Comparison of ENCODE assay signal across 8 cellular contexts in genomic region chr12:55717397-55718007, GRCh38. TPM values are rescaled to one million over a fixed set of nuclear protein-coding genes. Genes with fewer than 3 reads are reported as not detected.
DNase-seq lines count a peak whose midpoint lies in the region; ATAC-seq and TF ChIP-seq lines count a peak whose summit lies in the region.

No MANE protein-coding gene starts in this region.

- CTCF ChIA-PET in CD8-positive, alpha-beta memory T cell (lab: Charles Lee): interaction anchor here (1.0 to 3.8 kb wide), 3 partner anchors 12 to 20 kb away, joined by 3 to 37 read pairs (median 5); no protein-coding TSS in a partner anchor

- peak overlapping the region; percentile 82 to 97 (median 93) for H3K4me3 Mint-ChIP-seq in CD8-positive, alpha-beta memory T cell
- H3K4me3 Mint-ChIP-seq in brain: peak overlapping the region; percentile 86 to 95 (median 92)

- H4K20me1 ChIP-seq in Loucy (ENCODE audit: insufficient read depth, low read length, poor library complexity, severe bottlenecking): no peaks in the 10 kb centered on the region

- H3K9me3 ChIP-seq in CD8-positive, alpha-beta memory T cell (ENCODE audit: low read length): no peaks in the 10 kb centered on the region
- H3K9me3 ChIP-seq in Loucy (ENCODE audit: insufficient read depth, low read depth, low read length) (no peaks in the 10 kb centered on the region), mononuclear cell (ENCODE audit: low read depth, low read length) (no peaks in the 10 kb centered on the region)

- POLR2A ChIA-PET in CD8-positive, alpha-beta memory T cell (lab: Charles Lee): interaction anchor here (1.3 kb wide), 1 partner anchor 257 kb away, joined by 3 read pairs; the partner anchor contains the start of gene RAB5B

- peaks cover 26% of the 10 kb centered on the region; the same call in 1 of the 2 replicates for H3K79me2 ChIP-seq in Loucy (ENCODE audit: insufficient read depth, low read length)

- no peaks in the 10 kb centered on the region for H3K9me2 ChIP-seq in Loucy (replicated peaks; ENCODE audit: low read depth, low read length)

- H2AFZ ChIP-seq in Loucy (ENCODE audit: low read length): no peak overlapping the region

- peak overlapping the region in 7 of 8 donors; percentile 15 to 98 (median 84) for H3K27ac Mint-ChIP-seq in CD8-positive, alpha-beta memory T cell
- peak overlapping the region; percentile 69 to 98 (median 94) for H3K27ac Mint-ChIP-seq in brain

- no peaks in the 10 kb centered on the region for H3F3A ChIP-seq in Loucy (ENCODE audit: low read depth)

- no peaks in the 10 kb centered on the region for H3K36me3 ChIP-seq in CD8-positive, alpha-beta memory T cell (ENCODE audit: insufficient read depth, low read length)
- H3K36me3 ChIP-seq in Loucy (ENCODE audit: insufficient read depth, low read length): no peaks in the 10 kb centered on the region

- H3K4me1 Mint-ChIP-seq in CD8-positive, alpha-beta memory T cell: peaks cover 31 to 65% (median 33%) of the 10 kb centered on the region in 3 donors
- H3K4me1 Mint-ChIP-seq in brain: peaks cover 56% of the 10 kb centered on the region

- H3K27me3 Mint-ChIP-seq in CD8-positive, alpha-beta memory T cell: peaks cover 0 to 5% of the 10 kb centered on the region in 2 donors
- H3K27me3 Mint-ChIP-seq in brain: peaks cover 14% of the 10 kb centered on the region

- peaks cover 0 to 26% (median 0%) of the 10 kb centered on the region in 3 donors for H3K36me3 Mint-ChIP-seq in CD8-positive, alpha-beta memory T cell
- no peaks in the 10 kb centered on the region for H3K36me3 Mint-ChIP-seq in brain

- H3K4me3 ChIP-seq in CD8-positive, alpha-beta memory T cell (ENCODE audit: low read length): no peak overlapping the region
- H3K4me3 ChIP-seq in Loucy (ENCODE audit: low read length, poor library complexity, severe bottlenecking) (peak overlapping the region; percentile 88), mononuclear cell (ENCODE audit: low read length) (peak overlapping the region; percentile 95)

- H3K27me3 ChIP-seq in CD8-positive, alpha-beta memory T cell (ENCODE audit: insufficient read depth, low read length, poor library complexity, severe bottlenecking): no peaks in the 10 kb centered on the region
- H3K27me3 ChIP-seq in Loucy (ENCODE audit: insufficient read depth, low read length, poor library complexity, severe bottlenecking) (no peaks in the 10 kb centered on the region), mononuclear cell (ENCODE audit: insufficient read depth, low read length) (no peaks in the 10 kb centered on the region)

- H3K9ac ChIP-seq in Loucy (ENCODE audit: low read depth, low read length, poor library complexity, severe bottlenecking): peak overlapping the region; percentile 79

- no peaks in the 10 kb centered on the region for H3K9me3 Mint-ChIP-seq in CD8-positive, alpha-beta memory T cell
- H3K9me3 Mint-ChIP-seq in brain: peaks cover 0 to 6% (median 0%) of the 10 kb centered on the region in 5 experiments

- H3K27ac ChIP-seq in CD8-positive, alpha-beta memory T cell (ENCODE audit: low read depth, low read length): no peak overlapping the region

- peaks cover 24% of the 10 kb centered on the region for H3K4me1 ChIP-seq in CD8-positive, alpha-beta memory T cell (ENCODE audit: insufficient read depth, low read length)
- H3K4me1 ChIP-seq in Loucy (ENCODE audit: insufficient read depth, low read length, poor library complexity, severe bottlenecking): peaks cover 23% of the 10 kb centered on the region
- peaks cover 50% of the 10 kb centered on the region for H3K4me1 ChIP-seq in mononuclear cell (ENCODE audit: insufficient read depth, low read length)

- ATAC-seq in GM18502 (IDR thresholded peaks at IDR 0.05; ENCODE audit: poor library complexity, unreplicated experiment) (no peak), HG03025 (IDR thresholded peaks at IDR 0.05; ENCODE audit: low FRiP score, unreplicated experiment) (no peak)

- TF ChIP-seq CTCF in Loucy (conservative IDR thresholded peaks at IDR 0.05; ENCODE audit: low read length): no peak
- no peak for TF ChIP-seq CTCF in brain (conservative IDR thresholded peaks at IDR 0.05)

- peak overlapping the region; percentile 92 for H3K4me2 ChIP-seq in Loucy (ENCODE audit: low read depth, low read length, poor library complexity, severe bottlenecking)

- no peak for DNase-seq in CD8-positive, alpha-beta memory T cell
- DNase-seq in effector CD4-positive, alpha-beta T cell: no peak
- DNase-seq in cerebellar nuclear complex (lab: John Stamatoyannopoulos, UW): no peak

RNA-seq across cellular contexts. Expression of gene BLOC1S1, which starts 1.7 kb away (rescaled TPM):
- total RNA-seq in CD8-positive, alpha-beta memory T cell: 100 to 1,000 TPM in 1 of 2 experiments, 10 to 100 TPM in 1; 97.5 to 110 TPM
- polyA plus RNA-seq in CD8-positive, alpha-beta memory T cell: 90.2 TPM
- 257 TPM for polyA plus RNA-seq in brain (ENCODE audit: insufficient read depth, low read depth, low replicate concordance)
- 61.8 TPM for total RNA-seq in mononuclear cell

RNA-seq across cellular contexts. Expression of gene RDH5, which starts 2.7 kb away (rescaled TPM):
- 1 to 10 TPM; 8.1 to 8.5 TPM for total RNA-seq in CD8-positive, alpha-beta memory T cell
- 0.90 TPM for polyA plus RNA-seq in CD8-positive, alpha-beta memory T cell
- 2.0 TPM for polyA plus RNA-seq in brain (ENCODE audit: insufficient read depth, low read depth, low replicate concordance)
- 3.0 TPM for total RNA-seq in mononuclear cell

RNA-seq across cellular contexts. Expression of gene ITGA7, which starts 9.8 kb away (rescaled TPM):
- 1 to 10 TPM; 2.7 to 3.1 TPM for total RNA-seq in CD8-positive, alpha-beta memory T cell
- polyA plus RNA-seq in CD8-positive, alpha-beta memory T cell: 0.36 TPM
- 17.4 TPM for polyA plus RNA-seq in brain (ENCODE audit: insufficient read depth, low read depth, low replicate concordance)
- 2.0 TPM for total RNA-seq in mononuclear cell

RNA-seq across cellular contexts. Expression of gene CD63, which starts 11.3 kb away (rescaled TPM):
- total RNA-seq in CD8-positive, alpha-beta memory T cell: 100 to 1,000 TPM; 200 to 202 TPM
- polyA plus RNA-seq in CD8-positive, alpha-beta memory T cell: 375 TPM
- polyA plus RNA-seq in brain (ENCODE audit: insufficient read depth, low read depth, low replicate concordance): 568 TPM
- total RNA-seq in mononuclear cell: 184 TPM

RNA-seq across cellular contexts. Expression of gene GDF11, which starts 25.4 kb away (rescaled TPM):
- total RNA-seq in CD8-positive, alpha-beta memory T cell: 10 to 100 TPM; 13.1 to 13.5 TPM
- 1.4 TPM for polyA plus RNA-seq in CD8-positive, alpha-beta memory T cell
- 26.9 TPM for polyA plus RNA-seq in brain (ENCODE audit: insufficient read depth, low read depth, low replicate concordance)
- 1.8 TPM for total RNA-seq in mononuclear cell
